ENCODE assay signal across 8 cellular contexts in the genomic region with DNA sequence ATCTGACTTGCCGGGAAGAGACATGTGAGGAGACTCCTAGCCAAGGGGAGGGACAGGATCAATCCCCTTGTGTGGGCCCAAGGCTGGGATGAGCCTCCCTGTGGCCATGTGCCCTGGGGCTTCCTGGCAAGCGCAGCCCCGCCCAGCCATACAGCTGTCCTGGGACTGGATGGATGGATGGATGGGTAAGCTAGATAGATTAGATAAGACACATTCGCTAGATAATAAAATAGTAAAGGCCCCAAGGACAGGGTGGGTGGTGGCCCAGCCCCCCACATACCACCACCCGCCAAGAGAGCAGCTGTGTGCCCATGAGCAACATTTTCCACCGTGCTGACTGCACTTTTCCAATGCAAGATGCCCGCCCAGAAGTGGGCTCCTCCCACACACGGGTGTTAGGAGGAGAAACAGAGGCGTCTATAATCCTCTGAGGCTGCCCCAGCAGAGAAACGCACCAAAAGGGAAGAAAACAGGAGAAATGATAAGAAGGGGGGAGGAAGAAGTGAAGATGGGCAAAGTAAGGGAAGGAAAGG. TPM values are rescaled to one million over a fixed set of nuclear protein-coding genes. Genes with fewer than 3 reads are reported as not detected.
DNase-seq lines count a peak whose midpoint lies in the region; ATAC-seq, FAIRE-seq and TF ChIP-seq lines count a peak whose summit lies in the region.

No MANE protein-coding gene starts in this region.

- H3K27me3 ChIP-seq in CD4-positive, CD25-positive, alpha-beta regulatory T cell (ENCODE audit: control insufficient read depth, insufficient read depth, low read length): no peaks in the 10 kb centered on the region
- H3K27me3 ChIP-seq in breast epithelium: no peaks in the 10 kb centered on the region

- no peak for ATAC-seq in CD4-positive, CD25-positive, alpha-beta regulatory T cell (ENCODE audit: low read depth in 2 of 2)

- H3K36me3 ChIP-seq in CD4-positive, CD25-positive, alpha-beta regulatory T cell (ENCODE audit: control insufficient read depth, insufficient read depth, low read length): peaks cover 17% of the 10 kb centered on the region
- H3K36me3 ChIP-seq in breast epithelium: no peaks in the 10 kb centered on the region

- H3K36me3 Mint-ChIP-seq in CD4-positive, CD25-positive, alpha-beta regulatory T cell: peaks cover 8% of the 10 kb centered on the region
- H3K36me3 Mint-ChIP-seq in neural crest cell (ENCODE audit: low read depth): peaks cover 9% of the 10 kb centered on the region

- no peaks in the 10 kb centered on the region for H3K27me3 Mint-ChIP-seq in CD4-positive, CD25-positive, alpha-beta regulatory T cell
- no peaks in the 10 kb centered on the region for H3K27me3 Mint-ChIP-seq in neural crest cell (ENCODE audit: low read depth)

- TF ChIP-seq CTCF in breast epithelium (IDR thresholded peaks at IDR 0.05) (no peak), neural crest cell (conservative IDR thresholded peaks at IDR 0.05) (no peak), D721Med (IDR thresholded peaks at IDR 0.05; ENCODE audit: insufficient read depth, missing control alignments) (no peak)

- intact Hi-C loops in breast epithelium (cut with DNase I; ENCODE audit: low total_unique reads): loop anchor here (10.0 kb wide), 2 partner anchors 976 to 1716 kb away; no protein-coding TSS in a partner anchor

- peak overlapping the region; percentile 92 to 98 (median 92) for H3K27ac Mint-ChIP-seq in CD4-positive, CD25-positive, alpha-beta regulatory T cell
- H3K27ac Mint-ChIP-seq in neural crest cell (ENCODE audit: unreplicated experiment): peak overlapping the region; percentile 35

- peak in 1 of 3 donors; percentile 52 for DNase-seq in CD4-positive, CD25-positive, alpha-beta regulatory T cell
- peak; percentile 60 for DNase-seq in UCSD-AML1 (lab: John Stamatoyannopoulos, UW; ENCODE audit: unreplicated experiment)
- DNase-seq in breast epithelium (ENCODE audit: low spot score in 2 of 2): no peak
- no peak for DNase-seq in neural crest cell (ENCODE audit: low read depth, low spot score)
- no peak for DNase-seq in D721Med (ENCODE audit: insufficient read length, low spot score)
- no peak for DNase-seq in NCI-H774 (lab: John Stamatoyannopoulos, UW)
- no peak for DNase-seq in NCI-H524 (lab: John Stamatoyannopoulos, UW)

- H3K9me3 ChIP-seq in CD4-positive, CD25-positive, alpha-beta regulatory T cell (ENCODE audit: control insufficient read depth in 2 of 2, low read length in 2 of 2): no peaks in the 10 kb centered on the region
- no peaks in the 10 kb centered on the region for H3K9me3 ChIP-seq in breast epithelium

- H3K4me3 Mint-ChIP-seq in CD4-positive, CD25-positive, alpha-beta regulatory T cell: peak overlapping the region; percentile 0 to 84 (median 76)
- H3K4me3 Mint-ChIP-seq in neural crest cell: peak overlapping the region; percentile 47

- peaks cover 22 to 81% (median 50%) of the 10 kb centered on the region in 4 donors for H3K4me1 Mint-ChIP-seq in CD4-positive, CD25-positive, alpha-beta regulatory T cell
- peaks cover 34% of the 10 kb centered on the region for H3K4me1 Mint-ChIP-seq in neural crest cell

- no peak overlapping the region for H3K4me3 ChIP-seq in CD4-positive, CD25-positive, alpha-beta regulatory T cell (ENCODE audit: low read depth, low read length)
- no peak overlapping the region for H3K4me3 ChIP-seq in breast epithelium

- H3K9me3 Mint-ChIP-seq in CD4-positive, CD25-positive, alpha-beta regulatory T cell: no peaks in the 10 kb centered on the region
- H3K9me3 Mint-ChIP-seq in neural crest cell: no peaks in the 10 kb centered on the region

- no peak for FAIRE-seq in D721Med (lab: Jason Lieb, UNC)

- no peak for TF ChIP-seq POLR2A in breast epithelium (IDR thresholded peaks at IDR 0.05)

- H3K4me1 ChIP-seq in CD4-positive, CD25-positive, alpha-beta regulatory T cell (ENCODE audit: control insufficient read depth, insufficient read depth, low read length, poor library complexity, severe bottlenecking): peaks cover 50% of the 10 kb centered on the region
- H3K4me1 ChIP-seq in breast epithelium: peaks cover 19% of the 10 kb centered on the region in 2 donors

- H3K27ac ChIP-seq in CD4-positive, CD25-positive, alpha-beta regulatory T cell (ENCODE audit: insufficient read depth, low read length, poor library complexity, severe bottlenecking): peak overlapping the region; percentile 86
- peak overlapping the region; percentile 87 to 95 for H3K27ac ChIP-seq in breast epithelium
- peak overlapping the region; percentile 81 for H3K27ac ChIP-seq in temporal lobe (ENCODE audit: low read depth, low read length)

RNA-seq across cellular contexts. Expression of gene ZBTB17, which starts 25.1 kb away (rescaled TPM):
- total RNA-seq in CD4-positive, CD25-positive, alpha-beta regulatory T cell: 93.0 TPM
- polyA plus RNA-seq in CD4-positive, CD25-positive, alpha-beta regulatory T cell: 10 to 100 TPM; 13.5 to 20.9 (median 16.3) TPM
- 10 to 100 TPM; 21.9 to 40.3 (median 38.5) TPM for total RNA-seq in breast epithelium
- 46.1 and 51.5 TPM in 2 replicates for total RNA-seq in neural crest cell
- 26.3 TPM for total RNA-seq in temporal lobe

RNA-seq across cellular contexts. Expression of gene SRARP, which starts 53.2 kb away (rescaled TPM):
- total RNA-seq in CD4-positive, CD25-positive, alpha-beta regulatory T cell: not detected
- not detected for polyA plus RNA-seq in CD4-positive, CD25-positive, alpha-beta regulatory T cell
- 1 to 10 TPM in 2 of 3 donors, not detected in 1; 1.3 to 2.9 TPM for total RNA-seq in breast epithelium
- total RNA-seq in neural crest cell: not detected in 2 replicates
- total RNA-seq in temporal lobe: 1.5 TPM
